15 cellular contexts compared by ENCODE assay signal in genomic region chr9:98173181-98173580, GRCh38.
"Had no signal": no experiment of that assay in that cellular context is flagged by ENCODE, and none has a peak within 500 bp of the region (broad histone marks: within the 10 kb centered on the region; RNA-seq: fewer than 3 reads in every experiment).

No MANE protein-coding gene starts in this region.

- DNase-seq: activated CD4-positive, alpha-beta T cell treated with anti-CD3 and anti-CD28 coated beads for 4 hours; activated CD8-positive, alpha-beta T cell treated with anti-CD3 and anti-CD28 coated beads for 36 hours; activated naive CD4-positive, alpha-beta T cell treated with Interleukin-2 at 50 U/mL for 16 hours; activated naive CD8-positive, alpha-beta T cell treated with anti-CD3 and anti-CD28 coated beads, Interleukin-2, amount 50 U/mL, for 24 hours; heart left ventricle; mammary epithelial cell; natural killer cell; pancreas; small intestine; T-cell; T1000 had no signal

- H3K4me3 ChIP-seq: ascending aorta, heart left ventricle, pancreas, tibial nerve had no signal

- FAIRE-seq: colon, frontal cortex, pancreas, small intestine had no signal

- H3K27me3 ChIP-seq: ascending aorta, heart left ventricle, pancreas, tibial nerve had no signal

- H3K36me3 Mint-ChIP-seq: natural killer cell had no signal

- ATAC-seq: activated CD8-positive, alpha-beta T cell treated with anti-CD3 and anti-CD28 coated beads for 36 hours; activated naive CD8-positive, alpha-beta T cell treated with anti-CD3 and anti-CD28 coated beads, Interleukin-2, amount 50 U/mL, for 24 hours; heart left ventricle; natural killer cell; T-cell had no signal

- H3K27me3 Mint-ChIP-seq: activated CD8-positive, alpha-beta T cell treated with anti-CD3 and anti-CD28 coated beads for 36 hours; activated naive CD8-positive, alpha-beta T cell treated with anti-CD3 and anti-CD28 coated beads, Interleukin-2, amount 50 U/mL, for 24 hours; T-cell had no signal

- H3K9me3 ChIP-seq: ascending aorta, heart left ventricle, pancreas, tibial nerve had no signal

- H3K4me3 Mint-ChIP-seq: activated CD8-positive, alpha-beta T cell treated with anti-CD3 and anti-CD28 coated beads for 36 hours; activated naive CD8-positive, alpha-beta T cell treated with anti-CD3 and anti-CD28 coated beads, Interleukin-2, amount 50 U/mL, for 24 hours; natural killer cell; T-cell had no signal

- H3K36me3 ChIP-seq: ascending aorta, heart left ventricle, pancreas, tibial nerve had no signal

- H3K9me3 Mint-ChIP-seq: activated CD8-positive, alpha-beta T cell treated with anti-CD3 and anti-CD28 coated beads for 36 hours; activated naive CD8-positive, alpha-beta T cell treated with anti-CD3 and anti-CD28 coated beads, Interleukin-2, amount 50 U/mL, for 24 hours; natural killer cell; T-cell had no signal

- H3K4me1 ChIP-seq: ascending aorta, pancreas had no signal

- H3K27ac Mint-ChIP-seq: activated CD8-positive, alpha-beta T cell treated with anti-CD3 and anti-CD28 coated beads for 36 hours; activated naive CD8-positive, alpha-beta T cell treated with anti-CD3 and anti-CD28 coated beads, Interleukin-2, amount 50 U/mL, for 24 hours; natural killer cell had no signal

- H3K27ac ChIP-seq: ascending aorta, heart left ventricle, pancreas, tibial nerve had no signal
